8 cellular contexts compared by ENCODE assay signal in genomic region chr10:110502851-110503301, GRCh38. TPM values are rescaled to one million over a fixed set of nuclear protein-coding genes. Genes with fewer than 3 reads are reported as not detected.
A peak's percentile ranks its signal among the peaks of the same experiment; 100 is the strongest.
DNase-seq lines count a peak whose midpoint lies in the region; ATAC-seq, FAIRE-seq and TF ChIP-seq lines count a peak whose summit lies in the region.

No MANE protein-coding gene starts in this region.

- H3K4me3 Mint-ChIP-seq in CD8-positive, alpha-beta T cell, result peak overlapping the region; percentile 54
- peak overlapping the region; percentile 76 for H3K4me3 Mint-ChIP-seq in natural killer cell

- no peaks in the 10 kb centered on the region for H3K27me3 Mint-ChIP-seq in CD8-positive, alpha-beta T cell (ENCODE audit: low read depth)
- H3K27me3 Mint-ChIP-seq in natural killer cell (ENCODE audit: low read depth in 2 of 2), result no peaks in the 10 kb centered on the region

- no peak for TF ChIP-seq CTCF in CD8-positive, alpha-beta T cell (IDR thresholded peaks at IDR 0.05)
- TF ChIP-seq CTCF in natural killer cell (IDR thresholded peaks at IDR 0.05), result no peak

- no peaks in the 10 kb centered on the region for H3K9me3 ChIP-seq in CD8-positive, alpha-beta T cell (ENCODE audit: low read length)
- no peaks in the 10 kb centered on the region for H3K9me3 ChIP-seq in endocrine pancreas (ENCODE audit: control insufficient read depth, low read length)

- peaks cover 49% of the 10 kb centered on the region for H3K4me1 ChIP-seq in CD8-positive, alpha-beta T cell (ENCODE audit: insufficient read depth, low read length)
- H3K4me1 ChIP-seq in endocrine pancreas (ENCODE audit: control insufficient read depth, insufficient read depth, low read length), result peaks cover 12% of the 10 kb centered on the region

- no peak for DNase-seq in CD8-positive, alpha-beta T cell
- DNase-seq in GM19239 (ENCODE audit: insufficient read length, low spot score) (peak; percentile 57), natural killer cell (no peak), SHP77 treated with DMSO at 0.1 percent for 48 hours (lab: John Stamatoyannopoulos, UW) (no peak)

- POLR2A ChIA-PET in CD8-positive, alpha-beta T cell (lab: Charles Lee), result interaction anchor here (0.6 to 1.3 kb wide), 2 partner anchors 124 to 198 kb away, joined by 4 read pairs; partner anchors contain the start of gene SMNDC1

- no peaks in the 10 kb centered on the region for H3K9me3 Mint-ChIP-seq in CD8-positive, alpha-beta T cell
- H3K9me3 Mint-ChIP-seq in natural killer cell, result no peaks in the 10 kb centered on the region

- H3K27ac ChIP-seq in CD8-positive, alpha-beta T cell (ENCODE audit: low read depth, low read length), result no peak overlapping the region

- no peaks in the 10 kb centered on the region for H3K36me3 ChIP-seq in CD8-positive, alpha-beta T cell (ENCODE audit: insufficient read depth, low read length)
- no peaks in the 10 kb centered on the region for H3K36me3 ChIP-seq in endocrine pancreas (ENCODE audit: control insufficient read depth, insufficient read depth, low read length)

- H3K4me1 Mint-ChIP-seq in CD8-positive, alpha-beta T cell (ENCODE audit: low read depth), result peaks cover 59% of the 10 kb centered on the region
- peaks cover 73 to 83% of the 10 kb centered on the region in 2 donors for H3K4me1 Mint-ChIP-seq in natural killer cell

- intact Hi-C loops in CD8-positive, alpha-beta T cell (cut with DNase I, micrococcal nuclease), result loop anchor here in 1 of 2 experiments (5.0 to 10.0 kb wide), 3 partner anchors 44 to 1942 kb away; partner anchors contain the start of genes VTI1A and ZDHHC6
- intact Hi-C loops in natural killer cell (cut with micrococcal nuclease), result no loop called here

- ATAC-seq in CD8-positive, alpha-beta T cell, result no peak
- peak; percentile 45 for ATAC-seq in HG03354 (IDR thresholded peaks at IDR 0.05; ENCODE audit: poor library complexity, severe bottlenecking, unreplicated experiment)
- peak; percentile 7 for ATAC-seq in SK-N-SH treated with all-trans-retinoic acid at 6 μM for 48 hours
- ATAC-seq in natural killer cell, result no peak
- ATAC-seq in HG02970 (IDR thresholded peaks at IDR 0.05; ENCODE audit: low FRiP score, unreplicated experiment), result no peak

- H3K27me3 ChIP-seq in CD8-positive, alpha-beta T cell (ENCODE audit: insufficient read depth, low read length), result no peaks in the 10 kb centered on the region
- H3K27me3 ChIP-seq in endocrine pancreas (ENCODE audit: control insufficient read depth, insufficient read depth, low read length), result no peaks in the 10 kb centered on the region

- CTCF ChIA-PET in CD8-positive, alpha-beta T cell (lab: Charles Lee), result no interaction called here

- H3K9ac ChIP-seq in endocrine pancreas (ENCODE audit: control insufficient read depth, insufficient read depth, low read length), result peak overlapping the region; percentile 44

- H3K27ac Mint-ChIP-seq in CD8-positive, alpha-beta T cell, result peak overlapping the region; percentile 69
- H3K27ac Mint-ChIP-seq in natural killer cell, result peak overlapping the region; percentile 96

- peak; percentile 98 for FAIRE-seq in GM19239 (lab: Jason Lieb, UNC)

- peaks cover 9% of the 10 kb centered on the region for H3K36me3 Mint-ChIP-seq in CD8-positive, alpha-beta T cell
- peaks cover 4% of the 10 kb centered on the region for H3K36me3 Mint-ChIP-seq in natural killer cell

- no peak overlapping the region for H3K4me3 ChIP-seq in CD8-positive, alpha-beta T cell (ENCODE audit: low read depth, low read length)
- H3K4me3 ChIP-seq in endocrine pancreas (ENCODE audit: control insufficient read depth, insufficient read depth, low read length), result peak overlapping the region; percentile 50

TF ChIP-seq in SK-N-SH treated with all-trans-retinoic acid at 6 μM for 48 hours, 23 proteins besides CTCF, POLR2A, EP300 and RAD21:
- TF ChIP-seq GLIS3 (CRISPR knock-in tag; IDR thresholded peaks at IDR 0.05) (no peak), TCF4 (CRISPR knock-in tag; IDR thresholded peaks at IDR 0.05; ENCODE audit: borderline replicate concordance) (no peak), ZFP3 (CRISPR knock-in tag; IDR thresholded peaks at IDR 0.05) (no peak), POU6F1 (CRISPR knock-in tag; IDR thresholded peaks at IDR 0.05; ENCODE audit: borderline replicate concordance, low read depth) (no peak), ISL1 (CRISPR knock-in tag; IDR thresholded peaks at IDR 0.05) (no peak), SNAI2 (CRISPR knock-in tag; IDR thresholded peaks at IDR 0.05) (no peak), CSRNP3 (CRISPR knock-in tag; IDR thresholded peaks at IDR 0.05) (no peak), ZNF565 (CRISPR knock-in tag; conservative IDR thresholded peaks at IDR 0.05; ENCODE audit: low read depth) (no peak), OSR1 (CRISPR knock-in tag; IDR thresholded peaks at IDR 0.05) (no peak), PPARA (CRISPR knock-in tag; IDR thresholded peaks at IDR 0.05; ENCODE audit: borderline replicate concordance) (no peak), ZNF8 (CRISPR knock-in tag; IDR thresholded peaks at IDR 0.05) (no peak), ARNTL (CRISPR knock-in tag; IDR thresholded peaks at IDR 0.05; ENCODE audit: borderline replicate concordance, low read depth) (no peak), ZFP30 (CRISPR knock-in tag; IDR thresholded peaks at IDR 0.05) (no peak), TOX (CRISPR knock-in tag; IDR thresholded peaks at IDR 0.05; ENCODE audit: borderline replicate concordance) (no peak)

RNA-seq across cellular contexts. Expression of gene DUSP5, which starts 5.2 kb away (rescaled TPM):
- 10 to 100 TPM; 69.8 TPM for total RNA-seq in CD8-positive, alpha-beta T cell
- total RNA-seq in natural killer cell, result 10 to 100 TPM; 56.3 to 98.9 (median 69.6) TPM

Comparison
In these comparisons a context has a peak if more than half of its experiments do, and no peak if none do; other contexts are left out.
1. ATAC-seq: peak in HG03354 (single experiment) and SK-N-SH treated with all-trans-retinoic acid at 6 μM for 48 hours (single experiment); none in CD8-positive, alpha-beta T cell (single experiment), natural killer cell (0 of 3) and HG02970 (single experiment).